ENCODE assay signal across 7 cellular contexts in genomic region chr2:111545723-111546431, GRCh38.
DNase-seq lines count a peak whose midpoint lies in the region; ATAC-seq, FAIRE-seq and TF ChIP-seq lines count a peak whose summit lies in the region.
"Not testable (repeated sequence)": the region's sequence is repeated elsewhere in the genome, so short reads cannot be mapped to it uniquely, and the experiment has no call there.

No MANE protein-coding gene starts in this region.

- H3K36me3 ChIP-seq in Karpas-422 (ENCODE audit: insufficient read depth, low read length); RWPE2 (ENCODE audit: low read depth); keratinocyte (ENCODE audit: control insufficient read depth in 2 of 2, extremely low read depth in 1 of 2, insufficient read depth in 2 of 2, low read length in 2 of 2): not testable (repeated sequence)

- TF ChIP-seq CTCF in RWPE2 (IDR thresholded peaks at IDR 0.05; ENCODE audit: poor library complexity, severe bottlenecking); keratinocyte (optimal IDR thresholded peaks at IDR 0.05 in 1 of 3, IDR thresholded peaks at IDR 0.05 in 1 of 3, conservative IDR thresholded peaks at IDR 0.05 in 1 of 3; ENCODE audit: extremely low read depth in 1 of 3, insufficient read depth in 2 of 3, low read length in 3 of 3): not testable (repeated sequence)

- H3K4me1 Mint-ChIP-seq in activated T-cell treated with anti-CD3 and anti-CD28 coated beads, Interleukin-2, amount 50 U/mL, for 4 hours (ENCODE audit: low read depth); stimulated activated memory B cell treated with anti-CD40 and anti-IgM and Interleukin-4, amounts not matched to agents 10 μg/mL and 1 μg/mL and 100 μg/mL, for 72 hours: not testable (repeated sequence)
- H3K4me1 Mint-ChIP-seq in activated naive CD8-positive, alpha-beta T cell treated with anti-CD3 and anti-CD28 coated beads, Interleukin-2, amount 50 U/mL, for 24 hours: peaks cover 11% of the 10 kb centered on the region

- H4K20me1 ChIP-seq in Karpas-422 (ENCODE audit: insufficient read depth, low read depth, low read length); keratinocyte (ENCODE audit: control insufficient read depth, extremely low read depth, insufficient read depth, low read length): not testable (repeated sequence)

- not testable (repeated sequence) for H3K9me3 ChIP-seq in Karpas-422 (ENCODE audit: low read length); RWPE2 (ENCODE audit: severe bottlenecking); keratinocyte (ENCODE audit: control insufficient read depth, low read depth, low read length)

- H3K4me3 Mint-ChIP-seq in activated T-cell treated with anti-CD3 and anti-CD28 coated beads, Interleukin-2, amount 50 U/mL, for 4 hours; activated naive CD8-positive, alpha-beta T cell treated with anti-CD3 and anti-CD28 coated beads, Interleukin-2, amount 50 U/mL, for 24 hours; stimulated activated memory B cell treated with anti-CD40 and anti-IgM and Interleukin-4, amounts not matched to agents 10 μg/mL and 1 μg/mL and 100 μg/mL, for 72 hours: not testable (repeated sequence)

- FAIRE-seq in keratinocyte (lab: Jason Lieb, UNC): peak; percentile 99

- not testable (repeated sequence) for H2AFZ ChIP-seq in Karpas-422 (ENCODE audit: low read length); keratinocyte (ENCODE audit: control insufficient read depth, low read length)

- H3K4me2 ChIP-seq in Karpas-422 (ENCODE audit: low read depth, low read length, poor library complexity, severe bottlenecking): peak overlapping the region; percentile 61
- H3K4me2 ChIP-seq in keratinocyte (ENCODE audit: control insufficient read depth, extremely low read depth, insufficient read depth, low read depth, low read length): not testable (repeated sequence)

- H3K9me2 ChIP-seq in Karpas-422 (replicated peaks; ENCODE audit: insufficient read depth, low read length): not testable (repeated sequence)

- not testable (repeated sequence) for H3K27me3 Mint-ChIP-seq in activated T-cell treated with anti-CD3 and anti-CD28 coated beads, Interleukin-2, amount 50 U/mL, for 4 hours (ENCODE audit: low read depth); activated naive CD8-positive, alpha-beta T cell treated with anti-CD3 and anti-CD28 coated beads, Interleukin-2, amount 50 U/mL, for 24 hours; stimulated activated memory B cell treated with anti-CD40 and anti-IgM and Interleukin-4, amounts not matched to agents 10 μg/mL and 1 μg/mL and 100 μg/mL, for 72 hours

- H3K27ac ChIP-seq in Karpas-422 (ENCODE audit: low read length): peak overlapping the region; percentile 62; the same call in 1 of the 2 replicates
- not testable (repeated sequence) for H3K27ac ChIP-seq in RWPE2 (ENCODE audit: poor library complexity, severe bottlenecking); keratinocyte (ENCODE audit: control insufficient read depth, insufficient read depth, low read length)

- H3K79me2 ChIP-seq in Karpas-422 (ENCODE audit: low read length); keratinocyte (ENCODE audit: control insufficient read depth, insufficient read depth, low read length): not testable (repeated sequence)

- not testable (repeated sequence) for H3K27me3 ChIP-seq in Karpas-422 (ENCODE audit: low read length); RWPE2 (ENCODE audit: insufficient read depth, poor library complexity, severe bottlenecking); keratinocyte (ENCODE audit: control insufficient read depth, extremely low read depth, insufficient read depth, low read length)

- H3K27ac Mint-ChIP-seq in activated naive CD8-positive, alpha-beta T cell treated with anti-CD3 and anti-CD28 coated beads, Interleukin-2, amount 50 U/mL, for 24 hours; stimulated activated memory B cell treated with anti-CD40 and anti-IgM and Interleukin-4, amounts not matched to agents 10 μg/mL and 1 μg/mL and 100 μg/mL, for 72 hours: not testable (repeated sequence)

- H3K9me1 ChIP-seq in keratinocyte (ENCODE audit: control insufficient read depth, extremely low read depth, insufficient read depth, low read length): not testable (repeated sequence)

- DNase-seq in Karpas-422; RWPE2 (ENCODE audit: low spot score); activated T-cell treated with anti-CD3 and anti-CD28 coated beads, Interleukin-2, amount 50 U/mL, for 4 hours; activated naive CD8-positive, alpha-beta T cell treated with anti-CD3 and anti-CD28 coated beads, Interleukin-2, amount 50 U/mL, for 24 hours; keratinocyte (ENCODE audit: low read depth, low spot score): not testable (repeated sequence)

- not testable (repeated sequence) for H3K9ac ChIP-seq in Karpas-422 (ENCODE audit: low read length); keratinocyte (ENCODE audit: control insufficient read depth, extremely low read depth, insufficient read depth, low read length)

- H3K36me3 Mint-ChIP-seq in activated T-cell treated with anti-CD3 and anti-CD28 coated beads, Interleukin-2, amount 50 U/mL, for 4 hours (ENCODE audit: insufficient read depth); activated naive CD8-positive, alpha-beta T cell treated with anti-CD3 and anti-CD28 coated beads, Interleukin-2, amount 50 U/mL, for 24 hours (ENCODE audit: low read depth); stimulated activated memory B cell treated with anti-CD40 and anti-IgM and Interleukin-4, amounts not matched to agents 10 μg/mL and 1 μg/mL and 100 μg/mL, for 72 hours: not testable (repeated sequence)

- dilution Hi-C loops in keratinocyte (cut with MboI; ENCODE audit: extremely low pct_ligation_motif_present, low sequenced_read_pairs): not testable (repeated sequence)

- H3K9me3 Mint-ChIP-seq in activated T-cell treated with anti-CD3 and anti-CD28 coated beads, Interleukin-2, amount 50 U/mL, for 4 hours; activated naive CD8-positive, alpha-beta T cell treated with anti-CD3 and anti-CD28 coated beads, Interleukin-2, amount 50 U/mL, for 24 hours; stimulated activated memory B cell treated with anti-CD40 and anti-IgM and Interleukin-4, amounts not matched to agents 10 μg/mL and 1 μg/mL and 100 μg/mL, for 72 hours: not testable (repeated sequence)

- H3K4me3 ChIP-seq in Karpas-422 (ENCODE audit: low read length): peak overlapping the region; percentile 40; the same call in 1 of the 2 replicates
- H3K4me3 ChIP-seq in RWPE2 (ENCODE audit: severe bottlenecking); keratinocyte (ENCODE audit: control insufficient read depth in 2 of 3, extremely low read depth in 1 of 3, insufficient read depth in 2 of 3, low read depth in 1 of 3, low read length in 3 of 3): not testable (repeated sequence)

- peak; percentile 54 for ATAC-seq in HG02759 (IDR thresholded peaks at IDR 0.05; ENCODE audit: unreplicated experiment)
- peak; percentile 34; the same call in 1 of the 3 replicates for ATAC-seq in RWPE2 (ENCODE audit: low read depth)
- peak; percentile 81 to 85 for ATAC-seq in activated T-cell treated with anti-CD3 and anti-CD28 coated beads, Interleukin-2, amount 50 U/mL, for 4 hours
- ATAC-seq in activated naive CD8-positive, alpha-beta T cell treated with anti-CD3 and anti-CD28 coated beads, Interleukin-2, amount 50 U/mL, for 24 hours: peak; percentile 81
- ATAC-seq in stimulated activated memory B cell treated with anti-CD40 and anti-IgM and Interleukin-4, amounts not matched to agents 10 μg/mL and 1 μg/mL and 100 μg/mL, for 72 hours: peak; percentile 80

- H3K4me1 ChIP-seq in Karpas-422 (ENCODE audit: low read length): peaks cover 18% of the 10 kb centered on the region
- not testable (repeated sequence) for H3K4me1 ChIP-seq in RWPE2 (ENCODE audit: insufficient read depth, poor library complexity, severe bottlenecking); keratinocyte (ENCODE audit: control insufficient read depth, extremely low read depth, insufficient read depth, low read length)
